1 cellular context compared by ENCODE assay signal in the genomic region with DNA sequence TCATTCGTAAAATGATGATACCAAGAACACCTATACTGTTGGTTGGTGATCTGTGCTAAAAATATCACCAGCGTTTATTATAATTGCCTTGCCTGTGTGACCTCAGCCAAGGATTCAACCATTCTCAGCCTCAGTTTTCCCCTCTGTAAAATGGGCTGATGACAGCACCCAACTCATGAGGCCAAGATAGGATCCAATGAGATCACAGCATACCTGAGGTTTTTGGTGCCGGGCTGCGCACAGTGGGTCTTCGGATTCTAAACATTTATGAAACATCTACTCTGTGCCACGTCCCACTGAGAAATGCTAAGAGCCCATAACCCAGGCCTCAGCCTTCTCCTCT.
TF ChIP-seq lines count a peak whose summit lies in the region.

No MANE protein-coding gene starts in this region.

TF ChIP-seq in HepG2, 621 proteins besides CTCF, POLR2A, EP300 and RAD21:
- TF ChIP-seq ZKSCAN1 (IDR thresholded peaks at IDR 0.05; ENCODE audit: low read length) (peak; percentile 69), ZNF510 (CRISPR knock-in tag; IDR thresholded peaks at IDR 0.05; ENCODE audit: low read depth) (no peak), ZNF629 (CRISPR knock-in tag; conservative IDR thresholded peaks at IDR 0.05) (peak; percentile 78)
